Comparison of ENCODE assay signal across 17 cellular contexts in the genomic region with DNA sequence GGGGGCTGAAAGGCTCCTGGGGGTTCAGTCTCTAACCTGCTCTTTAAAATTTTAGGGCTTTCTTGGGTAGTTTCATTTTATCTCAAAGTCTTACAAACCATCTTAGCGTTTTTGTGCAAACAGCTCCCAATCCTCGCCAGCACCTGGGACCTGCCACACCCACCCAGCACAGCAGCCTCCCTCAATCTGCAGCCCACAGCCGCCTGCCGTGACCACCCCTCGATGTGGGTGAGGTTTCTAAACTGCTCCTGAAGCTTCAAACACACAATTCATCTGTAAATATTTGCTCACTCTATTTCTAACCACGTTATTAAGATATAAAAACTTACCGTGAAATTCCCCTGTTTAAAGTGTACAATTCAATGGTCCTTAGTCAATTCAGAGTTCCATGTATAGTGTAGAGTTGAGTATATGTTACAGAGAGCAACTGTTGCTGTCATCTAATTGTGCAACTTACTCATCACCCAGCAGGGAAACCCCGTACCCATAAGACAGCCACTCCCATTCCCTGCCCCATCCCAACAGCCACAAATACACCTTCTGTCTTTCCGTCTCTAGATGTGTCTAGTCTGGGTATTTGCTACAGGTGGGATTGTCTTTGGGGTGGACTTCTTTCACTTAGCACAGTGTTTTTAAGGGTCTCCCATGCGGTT.
A peak's percentile ranks its signal among the peaks of the same experiment; 100 is the strongest.
DNase-seq lines count a peak whose midpoint lies in the region; FAIRE-seq and TF ChIP-seq lines count a peak whose summit lies in the region.
"Had no signal": no experiment of that assay in that cellular context is flagged by ENCODE, and none has a peak within 500 bp of the region (broad histone marks: within the 10 kb centered on the region; RNA-seq: fewer than 3 reads in every experiment).

No MANE protein-coding gene starts in this region.

- no peak for TF ChIP-seq EP300 in SK-N-SH (IDR thresholded peaks at IDR 0.05; ENCODE audit: borderline replicate concordance in 1 of 2, low read depth in 1 of 2, low read length in 1 of 2)

- no peaks in the 10 kb centered on the region for H3K9me3 ChIP-seq in neural progenitor cell (ENCODE audit: low read depth)
- H3K9me3 ChIP-seq in SK-N-SH = no peaks in the 10 kb centered on the region

- no peaks in the 10 kb centered on the region for H3F3A ChIP-seq in neural progenitor cell (ENCODE audit: low read depth)
- no peaks in the 10 kb centered on the region for H3F3A ChIP-seq in SK-N-SH (replicated peaks; ENCODE audit: insufficient read depth)

- H3K27ac ChIP-seq in neural progenitor cell (no peak overlapping the region), SK-N-SH (ENCODE audit: low read depth in 2 of 2, low read length in 1 of 2) (no peak overlapping the region), coronary artery (no peak overlapping the region)
- H3K27ac ChIP-seq: C4-2B had no signal

- H3K27me3 ChIP-seq in neural progenitor cell (peaks cover 28% of the 10 kb centered on the region), SK-N-SH (ENCODE audit: insufficient read depth) (no peaks in the 10 kb centered on the region)

- H3K79me2 ChIP-seq in neural progenitor cell (ENCODE audit: low read depth) (no peaks in the 10 kb centered on the region), SK-N-SH (ENCODE audit: insufficient read depth) (no peaks in the 10 kb centered on the region)

- no peak for TF ChIP-seq RAD21 in SK-N-SH (IDR thresholded peaks at IDR 0.05; ENCODE audit: low read length)

- H3K4me1 Mint-ChIP-seq in neural progenitor cell = peaks cover 45% of the 10 kb centered on the region
- no peaks in the 10 kb centered on the region for H3K4me1 Mint-ChIP-seq in activated CD4-positive, alpha-beta T cell treated with anti-CD3 and anti-CD28 coated beads, Interleukin-2, amount 10 ng/mL, durations not matched to agents 7 days and 5 days

- H3K4me2 ChIP-seq in neural progenitor cell (no peak overlapping the region), SK-N-SH (no peak overlapping the region)

- H3K27me3 Mint-ChIP-seq in neural progenitor cell (ENCODE audit: insufficient read depth, low read depth) = peaks cover 6% of the 10 kb centered on the region
- H3K27me3 Mint-ChIP-seq in activated CD4-positive, alpha-beta T cell treated with anti-CD3 and anti-CD28 coated beads, Interleukin-2, amount 10 ng/mL, durations not matched to agents 7 days and 5 days = no peaks in the 10 kb centered on the region

- H3K4me3 Mint-ChIP-seq in neural progenitor cell = peak overlapping the region; percentile 33
- H3K4me3 Mint-ChIP-seq in activated CD4-positive, alpha-beta T cell treated with anti-CD3 and anti-CD28 coated beads, Interleukin-2, amount 10 ng/mL, durations not matched to agents 7 days and 5 days = no peak overlapping the region
- H3K4me3 Mint-ChIP-seq: HFFc6 had no signal

- H3K9me3 Mint-ChIP-seq in neural progenitor cell = no peaks in the 10 kb centered on the region
- H3K9me3 Mint-ChIP-seq in activated CD4-positive, alpha-beta T cell treated with anti-CD3 and anti-CD28 coated beads, Interleukin-2, amount 10 ng/mL, durations not matched to agents 7 days and 5 days = peaks cover 4% of the 10 kb centered on the region

- DNase-seq in HTR-8/SVneo (ENCODE audit: insufficient read length, low spot score) = no peak
- peak; percentile 37 for DNase-seq in NCI-H187 treated with DMSO at 0.1 percent for 48 hours (lab: John Stamatoyannopoulos, UW)
- DNase-seq in SW480 (ENCODE audit: low spot score) = peak; percentile 21
- DNase-seq in neural progenitor cell (ENCODE audit: low spot score) = no peak
- DNase-seq in SK-N-SH = no peak
- DNase-seq in activated CD4-positive, alpha-beta T cell treated with anti-CD3 and anti-CD28 coated beads, Interleukin-2, amount 10 ng/mL, durations not matched to agents 7 days and 5 days = no peak
- no peak for DNase-seq in coronary artery (ENCODE audit: low spot score)
- DNase-seq: ACHN, HFFc6, KG1, MV-4-11, NCI-H1930, NCI-H446 treated with DMSO at 0.1 percent for 48 hours, NCI-H774, OCI-M1 had no signal

- H3K36me3 ChIP-seq in neural progenitor cell = no peaks in the 10 kb centered on the region
- H3K36me3 ChIP-seq in SK-N-SH (replicated peaks in 1 of 2; ENCODE audit: control insufficient read depth in 1 of 2, insufficient read depth in 2 of 2, low read length in 1 of 2) = no peaks in the 10 kb centered on the region

- H3K4me3 ChIP-seq in neural progenitor cell (no peak overlapping the region), SK-N-SH (ENCODE audit: low read depth in 2 of 2, low read length in 1 of 2) (no peak overlapping the region), coronary artery (no peak overlapping the region)

- CTCF ChIA-PET in SK-N-SH (lab: Yijun Ruan, JAX) = no interaction called here
- CTCF ChIA-PET in activated CD4-positive, alpha-beta T cell treated with anti-CD3 and anti-CD28 coated beads, Interleukin-2, amount 10 ng/mL, durations not matched to agents 7 days and 5 days (lab: Charles Lee) = no interaction called here

- H3K9me2 ChIP-seq in SK-N-SH = no peaks in the 10 kb centered on the region

- TF ChIP-seq CTCF in neural progenitor cell (IDR thresholded peaks at IDR 0.05) (no peak), SK-N-SH (IDR thresholded peaks at IDR 0.05) (no peak), coronary artery (IDR thresholded peaks at IDR 0.05) (no peak)

- peak overlapping the region; percentile 67 for H3K27ac Mint-ChIP-seq in neural progenitor cell
- H3K27ac Mint-ChIP-seq in activated CD4-positive, alpha-beta T cell treated with anti-CD3 and anti-CD28 coated beads, Interleukin-2, amount 10 ng/mL, durations not matched to agents 7 days and 5 days = no peak overlapping the region
- H3K27ac Mint-ChIP-seq: HFFc6 had no signal

- H3K9ac ChIP-seq in neural progenitor cell = no peak overlapping the region
- H3K9ac ChIP-seq in SK-N-SH = no peak overlapping the region

- peaks cover 12% of the 10 kb centered on the region for H3K4me1 ChIP-seq in neural progenitor cell
- no peaks in the 10 kb centered on the region for H3K4me1 ChIP-seq in SK-N-SH (ENCODE audit: control insufficient read depth in 1 of 2, insufficient read depth in 2 of 2, low read depth in 1 of 2, low read length in 1 of 2)

- POLR2A ChIA-PET in SK-N-SH (lab: Yijun Ruan, JAX) = no interaction called here
- POLR2A ChIA-PET in activated CD4-positive, alpha-beta T cell treated with anti-CD3 and anti-CD28 coated beads, Interleukin-2, amount 10 ng/mL, durations not matched to agents 7 days and 5 days (lab: Charles Lee) = no interaction called here

- 37% methylated on average over 10 of the region's 10 CpGs for WGBS in SK-N-SH (ENCODE audit: low lambda C conversion rate)

- H4K20me1 ChIP-seq in neural progenitor cell (ENCODE audit: low read depth) = no peaks in the 10 kb centered on the region
- H4K20me1 ChIP-seq in SK-N-SH (ENCODE audit: insufficient read depth) = no peaks in the 10 kb centered on the region

- peak; percentile 64 for FAIRE-seq in HTR-8/SVneo (lab: Jason Lieb, UNC)
- FAIRE-seq: H54 had no signal

- no peak overlapping the region for H2AFZ ChIP-seq in neural progenitor cell (replicated peaks)
- no peak overlapping the region for H2AFZ ChIP-seq in SK-N-SH (ENCODE audit: low read depth)

- H3K36me3 Mint-ChIP-seq in neural progenitor cell = no peaks in the 10 kb centered on the region
- no peaks in the 10 kb centered on the region for H3K36me3 Mint-ChIP-seq in activated CD4-positive, alpha-beta T cell treated with anti-CD3 and anti-CD28 coated beads, Interleukin-2, amount 10 ng/mL, durations not matched to agents 7 days and 5 days (ENCODE audit: low read depth)

TF ChIP-seq in SK-N-SH, 30 proteins besides CTCF, POLR2A, EP300 and RAD21 (continues in another document):
- TF ChIP-seq MEF2A (IDR thresholded peaks at IDR 0.05; ENCODE audit: borderline replicate concordance, low read depth) (no peak), MAX (IDR thresholded peaks at IDR 0.05; ENCODE audit: low read depth) (no peak), EZH2phosphoT487 (IDR thresholded peaks at IDR 0.05; ENCODE audit: borderline replicate concordance, low read depth) (no peak), CHD2 (IDR thresholded peaks at IDR 0.05; ENCODE audit: low read length, partially characterized antibody) (no peak), RCOR1 (IDR thresholded peaks at IDR 0.05; ENCODE audit: low read length) (no peak), RFX5 (IDR thresholded peaks at IDR 0.05; ENCODE audit: low read length) (no peak), GATA2 (CRISPR knock-in tag; IDR thresholded peaks at IDR 0.05) (no peak), YY1 (IDR thresholded peaks at IDR 0.05; ENCODE audit: low read depth) (no peak), GABPA (IDR thresholded peaks at IDR 0.05; ENCODE audit: low read depth) (no peak), ELF1 (IDR thresholded peaks at IDR 0.05) (no peak), SMC3 (IDR thresholded peaks at IDR 0.05; ENCODE audit: low read depth, low read length) (no peak), POLR2AphosphoS5 (IDR thresholded peaks at IDR 0.05; ENCODE audit: low read depth, low read length) (no peak), USF1 (IDR thresholded peaks at IDR 0.05; ENCODE audit: borderline replicate concordance, low read depth) (no peak)
- TF ChIP-seq, protein P1, sequence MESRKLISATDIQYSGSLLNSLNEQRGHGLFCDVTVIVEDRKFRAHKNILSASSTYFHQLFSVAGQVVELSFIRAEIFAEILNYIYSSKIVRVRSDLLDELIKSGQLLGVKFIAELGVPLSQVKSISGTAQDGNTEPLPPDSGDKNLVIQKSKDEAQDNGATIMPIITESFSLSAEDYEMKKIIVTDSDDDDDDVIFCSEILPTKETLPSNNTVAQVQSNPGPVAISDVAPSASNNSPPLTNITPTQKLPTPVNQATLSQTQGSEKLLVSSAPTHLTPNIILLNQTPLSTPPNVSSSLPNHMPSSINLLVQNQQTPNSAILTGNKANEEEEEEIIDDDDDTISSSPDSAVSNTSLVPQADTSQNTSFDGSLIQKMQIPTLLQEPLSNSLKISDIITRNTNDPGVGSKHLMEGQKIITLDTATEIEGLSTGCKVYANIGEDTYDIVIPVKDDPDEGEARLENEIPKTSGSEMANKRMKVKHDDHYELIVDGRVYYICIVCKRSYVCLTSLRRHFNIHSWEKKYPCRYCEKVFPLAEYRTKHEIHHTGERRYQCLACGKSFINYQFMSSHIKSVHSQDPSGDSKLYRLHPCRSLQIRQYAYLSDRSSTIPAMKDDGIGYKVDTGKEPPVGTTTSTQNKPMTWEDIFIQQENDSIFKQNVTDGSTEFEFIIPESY (IDR thresholded peaks at IDR 0.05; ENCODE audit: borderline replicate concordance, low read depth) = no peak

Comparison
In these comparisons a context has a peak if more than half of its experiments do, and no peak if none do; other contexts are left out.
1. DNase-seq: peak in NCI-H187 treated with DMSO at 0.1 percent for 48 hours (single experiment) and SW480 (single experiment); none in HTR-8/SVneo (single experiment), neural progenitor cell (single experiment), SK-N-SH (single experiment), activated CD4-positive, alpha-beta T cell treated with anti-CD3 and anti-CD28 coated beads, Interleukin-2, amount 10 ng/mL, durations not matched to agents 7 days and 5 days (single experiment) and coronary artery (single experiment).